In genomic region chr7:55188590-55189446, GRCh38 we compare ENCODE assay signal across 26 cellular contexts.
DNase-seq lines count a peak whose midpoint lies in the region; ATAC-seq, FAIRE-seq and TF ChIP-seq lines count a peak whose summit lies in the region.
"Had no signal": no experiment of that assay in that cellular context is flagged by ENCODE, and none has a peak within 500 bp of the region (broad histone marks: within the 10 kb centered on the region; RNA-seq: fewer than 3 reads in every experiment).

No MANE protein-coding gene starts in this region.

- POLR2A ChIA-PET in K562 (lab: Yijun Ruan, JAX) = no interaction called here
- POLR2A ChIA-PET in naive thymus-derived CD8-positive, alpha-beta T cell (lab: Charles Lee) = no interaction called here

- ATAC-seq in K562 (peak; percentile 47), lower lobe of right lung (no peak), gastrocnemius medialis (no peak)
- no peak for ATAC-seq in naive thymus-derived CD8-positive, alpha-beta T cell
- ATAC-seq: foreskin keratinocyte had no signal

- H3K79me2 ChIP-seq in K562 (ENCODE audit: control insufficient read depth, insufficient read depth, low read length) = no peaks in the 10 kb centered on the region

- BruUV-seq in K562 (replicated peaks; lab: Mats Ljungman, UMichigan) (no TSS peak), Calu3 (replicated peaks; lab: Mats Ljungman, UMichigan) (no TSS peak)

- peaks cover 11 to 40% of the 10 kb centered on the region in 2 experiments; a peak in 3 of 5 replicates for H3K27me3 ChIP-seq in K562 (ENCODE audit: control insufficient read depth in 2 of 2, insufficient read depth in 2 of 2, low read length in 2 of 2)
- H3K27me3 ChIP-seq in lower lobe of right lung (ENCODE audit: low read depth) = no peaks in the 10 kb centered on the region
- no peaks in the 10 kb centered on the region for H3K27me3 ChIP-seq in gastrocnemius medialis
- H3K27me3 ChIP-seq: adrenal gland, cardiac muscle cell, dorsolateral prefrontal cortex, foreskin keratinocyte had no signal

- H3K9me3 Mint-ChIP-seq in naive thymus-derived CD8-positive, alpha-beta T cell = peaks cover 0 to 4% (median 0%) of the 10 kb centered on the region in 9 donors
- H3K9me3 Mint-ChIP-seq in Calu3 (ENCODE audit: low read depth, unreplicated experiment) = no peaks in the 10 kb centered on the region
- H3K9me3 Mint-ChIP-seq: CD4-positive, alpha-beta T cell had no signal

- WGBS in K562 (ENCODE audit: insufficient coverage, low coverage, missing lambda C conversion rate) = 9% methylated on average over 20 of the region's 20 CpGs

- no peak overlapping the region for H3K27ac Mint-ChIP-seq in naive thymus-derived CD8-positive, alpha-beta T cell
- no peak overlapping the region for H3K27ac Mint-ChIP-seq in Calu3 (ENCODE audit: unreplicated experiment)
- H3K27ac Mint-ChIP-seq: CD4-positive, alpha-beta T cell had no signal

- no peak overlapping the region for H3K4me3 ChIP-seq in K562
- no peak overlapping the region for H3K4me3 ChIP-seq in lower lobe of right lung
- no peak overlapping the region for H3K4me3 ChIP-seq in gastrocnemius medialis
- H3K4me3 ChIP-seq: adrenal gland, cardiac muscle cell, dorsolateral prefrontal cortex, SK-N-MC, thoracic aorta had no signal

- intact Hi-C loops in K562 (cut with micrococcal nuclease) (no loop called here), lower lobe of right lung (cut with DNase I) (no loop called here), gastrocnemius medialis (cut with DNase I; ENCODE audit: low total_unique reads) (no loop called here), Calu3 (cut with micrococcal nuclease; ENCODE audit: unreplicated experiment) (no loop called here)

- H3K27me3 Mint-ChIP-seq in naive thymus-derived CD8-positive, alpha-beta T cell = peaks cover 0 to 54% (median 14%) of the 10 kb centered on the region in 5 donors
- H3K27me3 Mint-ChIP-seq in Calu3 (ENCODE audit: unreplicated experiment) = no peaks in the 10 kb centered on the region

- no peak for TF ChIP-seq CTCF in K562 (IDR thresholded peaks at IDR 0.05 in 2 of 3, conservative IDR thresholded peaks at IDR 0.05 in 1 of 3; ENCODE audit: insufficient read depth in 2 of 3, low read depth in 1 of 3, low read length in 3 of 3)
- no peak for TF ChIP-seq CTCF in lower lobe of right lung (IDR thresholded peaks at IDR 0.05)
- no peak for TF ChIP-seq CTCF in gastrocnemius medialis (IDR thresholded peaks at IDR 0.05 in 4 of 5, conservative IDR thresholded peaks at IDR 0.05 in 1 of 5)
- TF ChIP-seq CTCF in Calu3 (IDR thresholded peaks at IDR 0.05; ENCODE audit: unreplicated experiment) = no peak

- no peak overlapping the region for H3K27ac ChIP-seq in K562 (ENCODE audit: extremely low read depth, low read depth, low read length)
- H3K27ac ChIP-seq in lower lobe of right lung = peak overlapping the region; percentile 38
- H3K27ac ChIP-seq in gastrocnemius medialis = peak overlapping the region; percentile 16 to 84 (median 57)
- H3K27ac ChIP-seq: cardiac muscle cell, foreskin keratinocyte, SK-N-MC, thoracic aorta, WERI-Rb-1 had no signal

- no peak for TF ChIP-seq POLR2A in K562 (conservative IDR thresholded peaks at IDR 0.05)
- TF ChIP-seq POLR2A in gastrocnemius medialis (IDR thresholded peaks at IDR 0.05) = no peak
- no peak for TF ChIP-seq POLR2A in GM12892 (IDR thresholded peaks at IDR 0.05; ENCODE audit: low read depth, low read length)

- H3K36me3 Mint-ChIP-seq in naive thymus-derived CD8-positive, alpha-beta T cell = no peaks in the 10 kb centered on the region
- H3K36me3 Mint-ChIP-seq in Calu3 (ENCODE audit: insufficient read depth, unreplicated experiment) = peaks cover 20% of the 10 kb centered on the region

- H3K9me3 ChIP-seq in K562 (replicated peaks; ENCODE audit: control insufficient read depth, insufficient read depth, low read depth, low read length) (no peaks in the 10 kb centered on the region), lower lobe of right lung (no peaks in the 10 kb centered on the region), gastrocnemius medialis (no peaks in the 10 kb centered on the region)
- H3K9me3 ChIP-seq: adrenal gland, thoracic aorta had no signal

- H3K4me2 ChIP-seq in K562 (ENCODE audit: insufficient read depth, low read length) = no peak overlapping the region

- peaks cover 0 to 3% (median 0%) of the 10 kb centered on the region in 4 donors for H3K4me1 Mint-ChIP-seq in naive thymus-derived CD8-positive, alpha-beta T cell
- H3K4me1 Mint-ChIP-seq in Calu3 (ENCODE audit: low read depth, unreplicated experiment) = peaks cover 8% of the 10 kb centered on the region

- H3K4me1 ChIP-seq in K562 (replicated peaks in 1 of 2; ENCODE audit: control insufficient read depth in 2 of 2, insufficient read depth in 2 of 2, low read length in 2 of 2) = peaks cover 0 to 5% of the 10 kb centered on the region in 2 experiments; a peak in 3 of 5 replicates
- peaks cover 31% of the 10 kb centered on the region for H3K4me1 ChIP-seq in lower lobe of right lung
- H3K4me1 ChIP-seq in gastrocnemius medialis = peaks cover 4 to 12% of the 10 kb centered on the region in 2 donors

- no peaks in the 10 kb centered on the region for H3K36me3 ChIP-seq in K562 (ENCODE audit: control insufficient read depth, insufficient read depth, low read length)
- peaks cover 54% of the 10 kb centered on the region for H3K36me3 ChIP-seq in lower lobe of right lung
- H3K36me3 ChIP-seq in gastrocnemius medialis = no peaks in the 10 kb centered on the region
- H3K36me3 ChIP-seq: cardiac muscle cell, WERI-Rb-1 had no signal

- CTCF ChIA-PET in K562 (lab: Yijun Ruan, JAX; ENCODE audit: low intra/inter-chr PET ratio) (no interaction called here), Calu3 (lab: Charles Lee) (interaction anchor here (0.6 kb wide), 1 partner anchor 74 kb away, joined by 4 read pairs; no protein-coding TSS in a partner anchor)

- peak; percentile 32 for FAIRE-seq in K562 (lab: Jason Lieb, UNC)
- FAIRE-seq in GM12892 (lab: Jason Lieb, UNC) = no peak
- FAIRE-seq: RCC 7860 had no signal

- no peak overlapping the region for H3K4me3 Mint-ChIP-seq in naive thymus-derived CD8-positive, alpha-beta T cell
- no peak overlapping the region for H3K4me3 Mint-ChIP-seq in Calu3 (ENCODE audit: low read depth, unreplicated experiment)
- H3K4me3 Mint-ChIP-seq: CD4-positive, alpha-beta T cell had no signal

- no peak for TF ChIP-seq EP300 in K562 (IDR thresholded peaks at IDR 0.05; ENCODE audit: low read length)

- H3K9ac ChIP-seq in K562 (ENCODE audit: insufficient read depth in 1 of 2, low read depth in 2 of 2, low read length in 2 of 2) = no peak overlapping the region

- in situ Hi-C loops in K562 (cut with MboI) (no loop called here), gastrocnemius medialis (cut with MboI; ENCODE audit: low sequenced_read_pairs in 4 of 4) (no loop called here)

- no peaks in the 10 kb centered on the region for H4K20me1 ChIP-seq in K562 (replicated peaks; ENCODE audit: control insufficient read depth, insufficient read depth, low read length)

- no peaks in the 10 kb centered on the region for H3K9me1 ChIP-seq in K562 (ENCODE audit: control insufficient read depth, insufficient read depth, low read length)

- peak overlapping the region; percentile 68 for H2AFZ ChIP-seq in K562 (ENCODE audit: low read depth, low read length)

- DNase-seq in HuH-7.5 (ENCODE audit: low spot score) (peak; percentile 72), K562 (ENCODE audit: extremely low read depth in 1 of 4, low spot score in 3 of 4) (peak in 2 of 4 experiments; percentile 20 to 37), lower lobe of right lung (no peak), gastrocnemius medialis (no peak), GM12892 (ENCODE audit: insufficient read length) (no peak), COR-L47 (lab: John Stamatoyannopoulos, UW) (no peak), Calu3 (no peak)
- no peak for DNase-seq in naive thymus-derived CD8-positive, alpha-beta T cell
- DNase-seq: activated gamma-delta T cell treated with Interleukin-2 at 50 U/mL for 16 hours; adrenal gland; CD4-positive, alpha-beta T cell; dorsolateral prefrontal cortex; erythroblast; foreskin keratinocyte; GDM1; GOT3; NCI-H187; NCI-H345; NK-92 treated with Interleukin-12 subunit alpha and Interleukin-12 subunit beta, amount 100 ng/mL, for 24 hours; occipital lobe; T-helper 2 cell; WERI-Rb-1 had no signal

- no peak for TF ChIP-seq RAD21 in K562 (CRISPR knock-in tag; conservative IDR thresholded peaks at IDR 0.05 in 1 of 2, IDR thresholded peaks at IDR 0.05 in 1 of 2)

TF ChIP-seq in K562, 482 proteins besides CTCF, POLR2A, EP300 and RAD21 (continues in another document):
- peak; percentile 58 for TF ChIP-seq NFIC (IDR thresholded peaks at IDR 0.05)
- TF ChIP-seq SAP30 (IDR thresholded peaks at IDR 0.05; ENCODE audit: borderline replicate concordance, insufficient read depth, low read depth, low read length, poor library complexity, severe bottlenecking) = no peak
- TF ChIP-seq ELK1 (CRISPR knock-in tag; IDR thresholded peaks at IDR 0.05) = no peak
- TF ChIP-seq ZNF280B (CRISPR knock-in tag; IDR thresholded peaks at IDR 0.05) = no peak
- no peak for TF ChIP-seq THAP7 (CRISPR knock-in tag; IDR thresholded peaks at IDR 0.05)
- no peak for TF ChIP-seq RBM25 (IDR thresholded peaks at IDR 0.05; ENCODE audit: low read depth, low read length, severe bottlenecking)
